In genomic region chr2:171547256-171547655, GRCh38 we compare ENCODE assay signal across 23 cellular contexts.
"Had no signal": no experiment of that assay in that cellular context is flagged by ENCODE, and none has a peak within 500 bp of the region (broad histone marks: within the 10 kb centered on the region; RNA-seq: fewer than 3 reads in every experiment).

No MANE protein-coding gene starts in this region.

- H3K9me3 ChIP-seq: esophagus squamous epithelium, left ventricle myocardium inferior, lower lobe of right lung, ovary, right atrium auricular region, sigmoid colon, testis, tibial nerve, upper lobe of right lung had no signal

- H3K27ac ChIP-seq: epithelial cell of prostate, esophagus squamous epithelium, left ventricle myocardium inferior, lower lobe of right lung, ovary, right atrium auricular region, sigmoid colon, skin epidermis, testis, tibial nerve, upper lobe of right lung had no signal

- DNase-seq: effector memory CD8-positive, alpha-beta T cell; esophagus squamous epithelium; foreskin fibroblast; immature natural killer cell; left ventricle myocardium inferior; lower lobe of right lung; natural killer cell; nucleus accumbens; ovary; sigmoid colon; stimulated activated CD4-positive, alpha-beta T cell treated with anti-CD3 and anti-CD28 coated beads, Interleukin-2, amount 100 ng/mL, for 24 hours; stimulated activated CD4-positive, alpha-beta T cell treated with anti-CD3 and anti-CD28 coated beads, Interleukin-4, amount 100 ng/mL, for 4 hours; stimulated activated naive B cell treated with anti-CD40 and anti-IgM and Interleukin-4, amounts not matched to agents 10 μg/mL and 1 μg/mL and 100 μg/mL, for 72 hours; stimulated activated naive CD8-positive, alpha-beta T cell treated with anti-CD3 and anti-CD28 coated beads, Interleukin-15, amount 100 ng/mL, for 72 hours; testis; upper lobe of right lung had no signal

- H3K27me3 Mint-ChIP-seq: stimulated activated naive B cell treated with anti-CD40 and anti-IgM and Interleukin-4, amounts not matched to agents 10 μg/mL and 1 μg/mL and 100 μg/mL, for 72 hours; stimulated activated naive CD8-positive, alpha-beta T cell treated with anti-CD3 and anti-CD28 coated beads, Interleukin-15, amount 100 ng/mL, for 72 hours had no signal

- H3K4me3 Mint-ChIP-seq: effector memory CD8-positive, alpha-beta T cell; immature natural killer cell; memory B cell; mesothelial cell of epicardium; natural killer cell; neural crest cell; stimulated activated naive B cell treated with anti-CD40 and anti-IgM and Interleukin-4, amounts not matched to agents 10 μg/mL and 1 μg/mL and 100 μg/mL, for 72 hours; stimulated activated naive CD8-positive, alpha-beta T cell treated with anti-CD3 and anti-CD28 coated beads, Interleukin-15, amount 100 ng/mL, for 72 hours had no signal

- H3K36me3 ChIP-seq: ovary had no signal

- H3K27me3 ChIP-seq: esophagus squamous epithelium, ovary, right atrium auricular region, sigmoid colon, testis, tibial nerve, upper lobe of right lung had no signal

- H3K36me3 Mint-ChIP-seq: memory B cell; natural killer cell; stimulated activated naive B cell treated with anti-CD40 and anti-IgM and Interleukin-4, amounts not matched to agents 10 μg/mL and 1 μg/mL and 100 μg/mL, for 72 hours had no signal

- H3K4me1 ChIP-seq: esophagus squamous epithelium, left ventricle myocardium inferior, lower lobe of right lung, right atrium auricular region, sigmoid colon, testis, tibial nerve, upper lobe of right lung had no signal

- ATAC-seq: effector memory CD8-positive, alpha-beta T cell; lower lobe of right lung; natural killer cell; stimulated activated naive B cell treated with anti-CD40 and anti-IgM and Interleukin-4, amounts not matched to agents 10 μg/mL and 1 μg/mL and 100 μg/mL, for 72 hours; upper lobe of right lung had no signal

- H3K4me1 Mint-ChIP-seq: neural crest cell; stimulated activated naive B cell treated with anti-CD40 and anti-IgM and Interleukin-4, amounts not matched to agents 10 μg/mL and 1 μg/mL and 100 μg/mL, for 72 hours; stimulated activated naive CD8-positive, alpha-beta T cell treated with anti-CD3 and anti-CD28 coated beads, Interleukin-15, amount 100 ng/mL, for 72 hours had no signal

- H3K9me3 Mint-ChIP-seq: effector memory CD8-positive, alpha-beta T cell; immature natural killer cell; memory B cell; mesothelial cell of epicardium; natural killer cell; neural crest cell; stimulated activated naive B cell treated with anti-CD40 and anti-IgM and Interleukin-4, amounts not matched to agents 10 μg/mL and 1 μg/mL and 100 μg/mL, for 72 hours; stimulated activated naive CD8-positive, alpha-beta T cell treated with anti-CD3 and anti-CD28 coated beads, Interleukin-15, amount 100 ng/mL, for 72 hours had no signal

- H3K4me3 ChIP-seq: esophagus squamous epithelium, left ventricle myocardium inferior, lower lobe of right lung, ovary, right atrium auricular region, sigmoid colon, skin epidermis, testis, tibial nerve, upper lobe of right lung had no signal
